In genomic region chr15:53246996-53247395, GRCh38 we compare ENCODE assay signal across 1 cellular context.
TF ChIP-seq lines count a peak whose summit lies in the region.

No MANE protein-coding gene starts in this region.

TF ChIP-seq in SK-N-SH, 30 proteins besides CTCF, POLR2A, EP300 and RAD21 (continued from another document):
- TF ChIP-seq REST (IDR thresholded peaks at IDR 0.05; ENCODE audit: low read depth, low read length) (no peak), USF2 (IDR thresholded peaks at IDR 0.05; ENCODE audit: borderline replicate concordance, low read depth, low read length) (no peak), JUND (IDR thresholded peaks at IDR 0.05) (no peak), TEAD4 (IDR thresholded peaks at IDR 0.05; ENCODE audit: borderline replicate concordance, insufficient read depth) (no peak), NFIC (IDR thresholded peaks at IDR 0.05; ENCODE audit: borderline replicate concordance) (no peak), RCOR1 (IDR thresholded peaks at IDR 0.05; ENCODE audit: low read length) (no peak)
TF ChIP-seq in SK-N-SH: peak in this region for 0.
